Comparison of ENCODE assay signal across 8 cellular contexts in the genomic region with DNA sequence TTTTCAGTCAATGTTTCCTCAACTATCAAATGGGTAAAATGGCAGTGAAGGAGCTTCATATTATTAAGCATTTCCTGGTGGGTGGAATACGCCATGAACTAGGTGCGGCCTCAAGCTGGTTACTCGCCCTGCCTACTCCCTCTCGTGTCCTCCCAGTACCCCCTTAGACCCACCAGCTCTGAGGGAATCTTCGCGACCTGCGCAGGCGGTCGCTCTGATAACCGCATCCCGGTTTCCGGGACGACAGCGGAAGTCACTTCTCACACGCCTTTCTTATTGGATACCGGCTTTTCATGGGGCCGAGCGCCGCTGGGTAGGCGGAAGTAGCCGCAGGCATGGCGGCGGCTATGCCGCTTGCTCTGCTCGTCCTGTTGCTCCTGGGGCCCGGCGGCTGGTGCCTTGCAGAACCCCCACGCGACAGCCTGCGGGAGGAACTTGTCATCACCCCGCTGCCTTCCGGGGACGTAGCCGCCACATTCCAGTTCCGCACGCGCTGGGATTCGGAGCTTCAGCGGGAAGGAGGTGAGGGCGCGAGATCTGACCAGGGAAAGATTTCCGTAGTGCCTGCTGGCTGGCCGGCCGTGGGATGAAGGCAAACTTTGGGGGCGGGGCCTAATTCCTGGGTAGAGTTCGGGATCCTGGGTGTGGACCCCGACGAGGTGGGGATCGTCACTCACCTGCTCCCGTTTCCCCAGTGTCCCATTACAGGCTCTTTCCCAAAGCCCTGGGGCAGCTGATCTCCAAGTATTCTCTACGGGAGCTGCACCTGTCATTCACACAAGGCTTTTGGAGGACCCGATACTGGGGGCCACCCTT. TPM values are rescaled to one million over a fixed set of nuclear protein-coding genes. Genes with fewer than 3 reads are reported as not detected.
DNase-seq lines count a peak whose midpoint lies in the region; ATAC-seq, FAIRE-seq and TF ChIP-seq lines count a peak whose summit lies in the region.

Gene PIGT, plus strand, starts transcription at position 320 of the 816 bp plus-strand sequence. Its CDS starts 16 bp downstream, at position 336.

- peaks cover 27% of the 10 kb centered on the region for H3K36me3 Mint-ChIP-seq in central memory CD8-positive, alpha-beta T cell (ENCODE audit: insufficient read depth)

- TF ChIP-seq CTCF in AG09319 (IDR thresholded peaks at IDR 0.05; ENCODE audit: low read depth, low read length) (no peak; the same call in 1 of the 2 replicates), kidney (IDR thresholded peaks at IDR 0.05; ENCODE audit: borderline replicate concordance, extremely low read depth, insufficient read depth) (no peak)

- ATAC-seq in GM19023 (IDR thresholded peaks at IDR 0.05; ENCODE audit: unreplicated experiment) (peak; percentile 73), HG03196 (IDR thresholded peaks at IDR 0.05; ENCODE audit: unreplicated experiment) (peak; percentile 69)
- peak; percentile 87 to 88 for ATAC-seq in activated CD4-positive, CD25-positive, alpha-beta regulatory T cell treated with anti-CD3 and anti-CD28 coated beads, Interleukin-2, amount 50 U/mL, for 24 hours
- ATAC-seq in central memory CD8-positive, alpha-beta T cell (replicated peaks; ENCODE audit: extremely low read depth, poor library complexity, severe bottlenecking), result peak; percentile 97

- DNase-seq in AG09319 (ENCODE audit: extremely low read depth, low read depth), result peak; percentile 32
- DNase-seq in NCI-H460 (ENCODE audit: extremely low read depth, low read depth), result peak; percentile 81
- peak; percentile 80 to 86 for DNase-seq in central memory CD8-positive, alpha-beta T cell (ENCODE audit: low spot score in 2 of 2)
- DNase-seq in kidney, result peak; percentile 95
- peak; percentile 69 to 75 for DNase-seq in stimulated activated CD4-positive, alpha-beta T cell treated with anti-CD3 and anti-CD28 coated beads, Interleukin-15, amount 100 ng/mL, for 1 hour (ENCODE audit: low read depth in 1 of 2, low spot score in 1 of 2)

- FAIRE-seq in kidney (lab: Jason Lieb, UNC), result no peak

- intact Hi-C loops in kidney (cut with DNase I), result no loop called here

- peaks cover 16 to 18% of the 10 kb centered on the region in 2 donors for H3K36me3 ChIP-seq in kidney (ENCODE audit: control insufficient read depth in 1 of 2, insufficient read depth in 2 of 2, low read length in 2 of 2)

- H3K9ac ChIP-seq in kidney (ENCODE audit: low read length in 2 of 2), result peak within 1 kb of the TSS; percentile 38 to 49

- H3K27me3 Mint-ChIP-seq in central memory CD8-positive, alpha-beta T cell, result no peaks in the 10 kb centered on the region

- H3K27ac Mint-ChIP-seq in central memory CD8-positive, alpha-beta T cell (ENCODE audit: low read depth), result peak within 1 kb of the TSS; percentile 91

- H3K4me1 Mint-ChIP-seq in central memory CD8-positive, alpha-beta T cell, result peaks cover 38% of the 10 kb centered on the region

- peak within 1 kb of the TSS; percentile 29 for H3K27ac ChIP-seq in kidney (ENCODE audit: low read depth in 2 of 2, low read length in 2 of 2)

- H3K9me3 Mint-ChIP-seq in central memory CD8-positive, alpha-beta T cell, result no peaks in the 10 kb centered on the region

- H3K4me3 Mint-ChIP-seq in central memory CD8-positive, alpha-beta T cell, result peak within 1 kb of the TSS; percentile 93

- H3K9me3 ChIP-seq in kidney (ENCODE audit: control insufficient read depth in 1 of 2, low read length in 2 of 2), result no peaks in the 10 kb centered on the region

- H3K4me3 ChIP-seq in kidney (ENCODE audit: low read length in 2 of 2), result peak within 1 kb of the TSS; percentile 71 to 76

- peaks cover 6 to 7% of the 10 kb centered on the region in 2 donors for H3K4me1 ChIP-seq in kidney (ENCODE audit: control insufficient read depth in 1 of 2, insufficient read depth in 1 of 2, low read depth in 1 of 2, low read length in 2 of 2)

RNA-seq across cellular contexts. Expression of gene PIGT, which starts in this region (rescaled TPM):
- total RNA-seq in NCI-H460 (2014; rRNA removed; shearing (Covaris generic)), result 145 and 150 TPM in 2 replicates
- polyA plus RNA-seq in NCI-H460 (2014; cell fraction: nucleus; rRNA removed), result 154 and 158 TPM in 2 replicates
- total RNA-seq in kidney, result 90.9 TPM
- 95.0 TPM for polyA plus RNA-seq in kidney (ENCODE audit: insufficient read depth, low read depth, low replicate concordance)

Comparison
In these comparisons a context has a peak if more than half of its experiments do, and no peak if none do; other contexts are left out.
1. Peak in every context shown above with its lines: DNase-seq, ATAC-seq, H3K4me3 ChIP-seq and H3K27ac ChIP-seq.
2. DNase-seq: peak in every context shown above with its lines; median percentile 95 in kidney; 83 in central memory CD8-positive, alpha-beta T cell; 81 in NCI-H460; 72 in stimulated activated CD4-positive, alpha-beta T cell treated with anti-CD3 and anti-CD28 coated beads, Interleukin-15, amount 100 ng/mL, for 1 hour; 32 in AG09319.